Comparison of ENCODE assay signal across 1 cellular context in the genomic region with DNA sequence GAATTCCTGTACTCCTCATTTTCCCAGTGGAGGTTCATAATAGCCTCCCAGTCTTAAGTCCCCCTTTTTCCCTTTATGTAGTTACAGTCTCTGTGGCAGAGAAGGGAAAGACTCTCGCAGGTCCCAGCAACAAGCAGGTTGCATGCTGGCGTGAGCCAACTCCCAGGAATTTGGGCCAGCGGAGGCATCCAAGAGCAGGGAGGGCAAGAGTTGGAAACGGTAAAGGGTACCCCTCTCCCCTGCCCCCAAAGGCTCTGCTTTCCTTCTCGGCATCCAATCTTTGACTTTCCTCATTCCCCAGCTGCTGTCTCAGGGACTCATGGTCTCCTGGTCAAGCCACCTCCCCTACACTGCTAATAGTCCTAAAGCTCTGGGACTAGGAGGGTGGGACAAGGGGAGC.
TF ChIP-seq lines count a peak whose summit lies in the region.

No MANE protein-coding gene starts in this region.

TF ChIP-seq in WTC11, 78 proteins besides CTCF, POLR2A, EP300 and RAD21 (continued from another document):
- TF ChIP-seq ZNF532 (CRISPR knock-in tag; IDR thresholded peaks at IDR 0.05; ENCODE audit: borderline replicate concordance) (no peak), FOXJ3 (CRISPR knock-in tag; IDR thresholded peaks at IDR 0.05; ENCODE audit: borderline replicate concordance) (no peak), ZNF416 (CRISPR knock-in tag; IDR thresholded peaks at IDR 0.05) (no peak), ZNF263 (CRISPR knock-in tag; IDR thresholded peaks at IDR 0.05; ENCODE audit: low read depth) (no peak), HMGA2 (CRISPR knock-in tag; IDR thresholded peaks at IDR 0.05) (no peak), SP1 (CRISPR knock-in tag; conservative IDR thresholded peaks at IDR 0.05) (no peak), ZMAT4 (CRISPR knock-in tag; IDR thresholded peaks at IDR 0.05) (no peak), ETV6 (CRISPR knock-in tag; IDR thresholded peaks at IDR 0.05) (no peak), CBFB (CRISPR knock-in tag; IDR thresholded peaks at IDR 0.05; ENCODE audit: low read depth) (no peak), OVOL2 (CRISPR knock-in tag; IDR thresholded peaks at IDR 0.05; ENCODE audit: borderline replicate concordance) (no peak), SMAD4 (CRISPR knock-in tag; IDR thresholded peaks at IDR 0.05) (no peak), JAZF1 (CRISPR knock-in tag; IDR thresholded peaks at IDR 0.05) (no peak), TP53 (CRISPR knock-in tag; IDR thresholded peaks at IDR 0.05) (no peak)
- TF ChIP-seq, protein P1, sequence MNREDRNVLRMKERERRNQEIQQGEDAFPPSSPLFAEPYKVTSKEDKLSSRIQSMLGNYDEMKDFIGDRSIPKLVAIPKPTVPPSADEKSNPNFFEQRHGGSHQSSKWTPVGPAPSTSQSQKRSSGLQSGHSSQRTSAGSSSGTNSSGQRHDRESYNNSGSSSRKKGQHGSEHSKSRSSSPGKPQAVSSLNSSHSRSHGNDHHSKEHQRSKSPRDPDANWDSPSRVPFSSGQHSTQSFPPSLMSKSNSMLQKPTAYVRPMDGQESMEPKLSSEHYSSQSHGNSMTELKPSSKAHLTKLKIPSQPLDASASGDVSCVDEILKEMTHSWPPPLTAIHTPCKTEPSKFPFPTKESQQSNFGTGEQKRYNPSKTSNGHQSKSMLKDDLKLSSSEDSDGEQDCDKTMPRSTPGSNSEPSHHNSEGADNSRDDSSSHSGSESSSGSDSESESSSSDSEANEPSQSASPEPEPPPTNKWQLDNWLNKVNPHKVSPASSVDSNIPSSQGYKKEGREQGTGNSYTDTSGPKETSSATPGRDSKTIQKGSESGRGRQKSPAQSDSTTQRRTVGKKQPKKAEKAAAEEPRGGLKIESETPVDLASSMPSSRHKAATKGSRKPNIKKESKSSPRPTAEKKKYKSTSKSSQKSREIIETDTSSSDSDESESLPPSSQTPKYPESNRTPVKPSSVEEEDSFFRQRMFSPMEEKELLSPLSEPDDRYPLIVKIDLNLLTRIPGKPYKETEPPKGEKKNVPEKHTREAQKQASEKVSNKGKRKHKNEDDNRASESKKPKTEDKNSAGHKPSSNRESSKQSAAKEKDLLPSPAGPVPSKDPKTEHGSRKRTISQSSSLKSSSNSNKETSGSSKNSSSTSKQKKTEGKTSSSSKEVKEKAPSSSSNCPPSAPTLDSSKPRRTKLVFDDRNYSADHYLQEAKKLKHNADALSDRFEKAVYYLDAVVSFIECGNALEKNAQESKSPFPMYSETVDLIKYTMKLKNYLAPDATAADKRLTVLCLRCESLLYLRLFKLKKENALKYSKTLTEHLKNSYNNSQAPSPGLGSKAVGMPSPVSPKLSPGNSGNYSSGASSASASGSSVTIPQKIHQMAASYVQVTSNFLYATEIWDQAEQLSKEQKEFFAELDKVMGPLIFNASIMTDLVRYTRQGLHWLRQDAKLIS (CRISPR knock-in tag; IDR thresholded peaks at IDR 0.05; ENCODE audit: borderline replicate concordance): no peak
- TF ChIP-seq, protein P2, sequence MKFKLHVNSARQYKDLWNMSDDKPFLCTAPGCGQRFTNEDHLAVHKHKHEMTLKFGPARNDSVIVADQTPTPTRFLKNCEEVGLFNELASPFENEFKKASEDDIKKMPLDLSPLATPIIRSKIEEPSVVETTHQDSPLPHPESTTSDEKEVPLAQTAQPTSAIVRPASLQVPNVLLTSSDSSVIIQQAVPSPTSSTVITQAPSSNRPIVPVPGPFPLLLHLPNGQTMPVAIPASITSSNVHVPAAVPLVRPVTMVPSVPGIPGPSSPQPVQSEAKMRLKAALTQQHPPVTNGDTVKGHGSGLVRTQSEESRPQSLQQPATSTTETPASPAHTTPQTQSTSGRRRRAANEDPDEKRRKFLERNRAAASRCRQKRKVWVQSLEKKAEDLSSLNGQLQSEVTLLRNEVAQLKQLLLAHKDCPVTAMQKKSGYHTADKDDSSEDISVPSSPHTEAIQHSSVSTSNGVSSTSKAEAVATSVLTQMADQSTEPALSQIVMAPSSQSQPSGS (CRISPR knock-in tag; IDR thresholded peaks at IDR 0.05; ENCODE audit: borderline replicate concordance, low read depth): no peak
- TF ChIP-seq, protein P3, sequence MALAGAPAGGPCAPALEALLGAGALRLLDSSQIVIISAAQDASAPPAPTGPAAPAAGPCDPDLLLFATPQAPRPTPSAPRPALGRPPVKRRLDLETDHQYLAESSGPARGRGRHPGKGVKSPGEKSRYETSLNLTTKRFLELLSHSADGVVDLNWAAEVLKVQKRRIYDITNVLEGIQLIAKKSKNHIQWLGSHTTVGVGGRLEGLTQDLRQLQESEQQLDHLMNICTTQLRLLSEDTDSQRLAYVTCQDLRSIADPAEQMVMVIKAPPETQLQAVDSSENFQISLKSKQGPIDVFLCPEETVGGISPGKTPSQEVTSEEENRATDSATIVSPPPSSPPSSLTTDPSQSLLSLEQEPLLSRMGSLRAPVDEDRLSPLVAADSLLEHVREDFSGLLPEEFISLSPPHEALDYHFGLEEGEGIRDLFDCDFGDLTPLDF (CRISPR knock-in tag; IDR thresholded peaks at IDR 0.05): no peak
